ENCODE assay signal across 11 cellular contexts in genomic region chr19:52200044-52200443, GRCh38. TPM values are rescaled to one million over a fixed set of nuclear protein-coding genes. Genes with fewer than 3 reads are reported as not detected.
DNase-seq lines count a peak whose midpoint lies in the region; ATAC-seq and TF ChIP-seq lines count a peak whose summit lies in the region.
"Had no signal": no experiment of that assay in that cellular context is flagged by ENCODE, and none has a peak within 500 bp of the region (broad histone marks: within the 10 kb centered on the region; RNA-seq: fewer than 3 reads in every experiment).

No MANE protein-coding gene starts in this region.

- H3K4me3 ChIP-seq in MG63 (no peak overlapping the region), coronary artery (no peak overlapping the region), left lung (no peak overlapping the region), tibial artery (no peak overlapping the region), Karpas-422 (ENCODE audit: low read length) (no peak overlapping the region)
- H3K4me3 ChIP-seq: upper lobe of left lung had no signal

- H3K36me3 Mint-ChIP-seq in WTC11 = peaks cover 63% of the 10 kb centered on the region

- POLR2A ChIA-PET in WTC11 (lab: Charles Lee) = interaction anchor here (0.6 to 0.9 kb wide), 2 partner anchors 10 to 112 kb away, joined by 3 to 4 read pairs; partner anchors contain the start of gene PPP2R1A

- no peak overlapping the region for H3K4me2 ChIP-seq in Karpas-422 (ENCODE audit: low read depth, low read length, poor library complexity, severe bottlenecking)

- peaks cover 82% of the 10 kb centered on the region for H4K20me1 ChIP-seq in Karpas-422 (ENCODE audit: insufficient read depth, low read depth, low read length)

- DNase-seq in MG63 = peak; percentile 16
- DNase-seq in coronary artery (ENCODE audit: low spot score) = peak; percentile 74
- DNase-seq in left lung = no peak
- DNase-seq in tibial artery = peak; percentile 74 to 76
- no peak for DNase-seq in Karpas-422
- no peak for DNase-seq in UCSD-AML1 (lab: John Stamatoyannopoulos, UW; ENCODE audit: unreplicated experiment)
- DNase-seq in WTC11 (ENCODE audit: low spot score) = no peak
- DNase-seq: activated naive CD4-positive, alpha-beta T cell; NCI-H2171; upper lobe of left lung had no signal

- intact Hi-C loops in left lung (cut with DNase I) = no loop called here
- intact Hi-C loops in tibial artery (cut with DNase I; ENCODE audit: low total_unique reads) = no loop called here

- CTCF ChIA-PET in WTC11 (lab: Charles Lee) = no interaction called here

- no peaks in the 10 kb centered on the region for H3K27me3 ChIP-seq in MG63
- H3K27me3 ChIP-seq in left lung = no peaks in the 10 kb centered on the region
- H3K27me3 ChIP-seq in tibial artery = no peaks in the 10 kb centered on the region
- H3K27me3 ChIP-seq in Karpas-422 (ENCODE audit: low read length) = no peaks in the 10 kb centered on the region
- H3K27me3 ChIP-seq: upper lobe of left lung had no signal

- H3K4me1 ChIP-seq in left lung (peaks cover 0 to 11% of the 10 kb centered on the region in 2 donors), tibial artery (peaks cover 0 to 71% (median 42%) of the 10 kb centered on the region in 4 donors), Karpas-422 (ENCODE audit: low read length) (no peaks in the 10 kb centered on the region)

- H3K27ac Mint-ChIP-seq in WTC11 = no peak overlapping the region; the same call in 1 of the 2 replicates

- H3K9ac ChIP-seq in Karpas-422 (ENCODE audit: low read length) = no peak overlapping the region

- H3K36me3 ChIP-seq in MG63 (peaks cover 94% of the 10 kb centered on the region), left lung (peaks cover 0 to 81% of the 10 kb centered on the region in 2 donors), tibial artery (peaks cover 29 to 75% (median 64%) of the 10 kb centered on the region in 3 donors), Karpas-422 (ENCODE audit: insufficient read depth, low read length) (peaks cover 85% of the 10 kb centered on the region)

- no peaks in the 10 kb centered on the region for H3K9me3 Mint-ChIP-seq in WTC11

- TF ChIP-seq CTCF in coronary artery (IDR thresholded peaks at IDR 0.05) (no peak), left lung (IDR thresholded peaks at IDR 0.05) (no peak), tibial artery (IDR thresholded peaks at IDR 0.05) (no peak), WTC11 (IDR thresholded peaks at IDR 0.05) (no peak)

- ATAC-seq in left lung = peak; percentile 53
- no peak for ATAC-seq in WTC11

- H2AFZ ChIP-seq in Karpas-422 (ENCODE audit: low read length) = no peak overlapping the region

- H3K27me3 Mint-ChIP-seq in WTC11 (ENCODE audit: low read depth) = no peaks in the 10 kb centered on the region

- H3K4me3 Mint-ChIP-seq in WTC11 = no peak overlapping the region

- peaks cover 97% of the 10 kb centered on the region for H3K79me2 ChIP-seq in Karpas-422 (ENCODE audit: low read length)

- H3K27ac ChIP-seq in coronary artery (peak overlapping the region; percentile 68 to 82), left lung (no peak overlapping the region), tibial artery (peak overlapping the region; percentile 70 to 73), Karpas-422 (ENCODE audit: low read length) (no peak overlapping the region)
- H3K27ac ChIP-seq: HL-60 had no signal

- peaks cover 3% of the 10 kb centered on the region for H3K4me1 Mint-ChIP-seq in WTC11

- H3K9me3 ChIP-seq in MG63 = no peaks in the 10 kb centered on the region
- H3K9me3 ChIP-seq in left lung = no peaks in the 10 kb centered on the region
- no peaks in the 10 kb centered on the region for H3K9me3 ChIP-seq in tibial artery
- no peaks in the 10 kb centered on the region for H3K9me3 ChIP-seq in Karpas-422 (ENCODE audit: low read length)
- H3K9me3 ChIP-seq: upper lobe of left lung had no signal

- H3K9me2 ChIP-seq in Karpas-422 (replicated peaks; ENCODE audit: insufficient read depth, low read length) = no peaks in the 10 kb centered on the region

TF ChIP-seq in WTC11, 78 proteins besides CTCF, POLR2A, EP300 and RAD21:
- TF ChIP-seq TEAD4 (CRISPR knock-in tag; IDR thresholded peaks at IDR 0.05) = no peak
- no peak for TF ChIP-seq ZMAT4 (CRISPR knock-in tag; IDR thresholded peaks at IDR 0.05)
- TF ChIP-seq, protein P1, sequence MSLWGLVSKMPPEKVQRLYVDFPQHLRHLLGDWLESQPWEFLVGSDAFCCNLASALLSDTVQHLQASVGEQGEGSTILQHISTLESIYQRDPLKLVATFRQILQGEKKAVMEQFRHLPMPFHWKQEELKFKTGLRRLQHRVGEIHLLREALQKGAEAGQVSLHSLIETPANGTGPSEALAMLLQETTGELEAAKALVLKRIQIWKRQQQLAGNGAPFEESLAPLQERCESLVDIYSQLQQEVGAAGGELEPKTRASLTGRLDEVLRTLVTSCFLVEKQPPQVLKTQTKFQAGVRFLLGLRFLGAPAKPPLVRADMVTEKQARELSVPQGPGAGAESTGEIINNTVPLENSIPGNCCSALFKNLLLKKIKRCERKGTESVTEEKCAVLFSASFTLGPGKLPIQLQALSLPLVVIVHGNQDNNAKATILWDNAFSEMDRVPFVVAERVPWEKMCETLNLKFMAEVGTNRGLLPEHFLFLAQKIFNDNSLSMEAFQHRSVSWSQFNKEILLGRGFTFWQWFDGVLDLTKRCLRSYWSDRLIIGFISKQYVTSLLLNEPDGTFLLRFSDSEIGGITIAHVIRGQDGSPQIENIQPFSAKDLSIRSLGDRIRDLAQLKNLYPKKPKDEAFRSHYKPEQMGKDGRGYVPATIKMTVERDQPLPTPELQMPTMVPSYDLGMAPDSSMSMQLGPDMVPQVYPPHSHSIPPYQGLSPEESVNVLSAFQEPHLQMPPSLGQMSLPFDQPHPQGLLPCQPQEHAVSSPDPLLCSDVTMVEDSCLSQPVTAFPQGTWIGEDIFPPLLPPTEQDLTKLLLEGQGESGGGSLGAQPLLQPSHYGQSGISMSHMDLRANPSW (CRISPR knock-in tag; conservative IDR thresholded peaks at IDR 0.05; ENCODE audit: low read depth) = no peak
- TF ChIP-seq, protein P2, sequence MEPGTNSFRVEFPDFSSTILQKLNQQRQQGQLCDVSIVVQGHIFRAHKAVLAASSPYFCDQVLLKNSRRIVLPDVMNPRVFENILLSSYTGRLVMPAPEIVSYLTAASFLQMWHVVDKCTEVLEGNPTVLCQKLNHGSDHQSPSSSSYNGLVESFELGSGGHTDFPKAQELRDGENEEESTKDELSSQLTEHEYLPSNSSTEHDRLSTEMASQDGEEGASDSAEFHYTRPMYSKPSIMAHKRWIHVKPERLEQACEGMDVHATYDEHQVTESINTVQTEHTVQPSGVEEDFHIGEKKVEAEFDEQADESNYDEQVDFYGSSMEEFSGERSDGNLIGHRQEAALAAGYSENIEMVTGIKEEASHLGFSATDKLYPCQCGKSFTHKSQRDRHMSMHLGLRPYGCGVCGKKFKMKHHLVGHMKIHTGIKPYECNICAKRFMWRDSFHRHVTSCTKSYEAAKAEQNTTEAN (CRISPR knock-in tag; IDR thresholded peaks at IDR 0.05) = no peak
- no peak for TF ChIP-seq ZNF423 (CRISPR knock-in tag; IDR thresholded peaks at IDR 0.05)
- TF ChIP-seq ATF1 (CRISPR knock-in tag; IDR thresholded peaks at IDR 0.05) = no peak
- TF ChIP-seq TP53 (CRISPR knock-in tag; IDR thresholded peaks at IDR 0.05) = no peak
- no peak for TF ChIP-seq CDX4 (CRISPR knock-in tag; IDR thresholded peaks at IDR 0.05; ENCODE audit: borderline replicate concordance)
- no peak for TF ChIP-seq ZNF138 (CRISPR knock-in tag; conservative IDR thresholded peaks at IDR 0.05)
- no peak for TF ChIP-seq ZNF396 (CRISPR knock-in tag; IDR thresholded peaks at IDR 0.05; ENCODE audit: borderline replicate concordance)
- TF ChIP-seq, protein P3, sequence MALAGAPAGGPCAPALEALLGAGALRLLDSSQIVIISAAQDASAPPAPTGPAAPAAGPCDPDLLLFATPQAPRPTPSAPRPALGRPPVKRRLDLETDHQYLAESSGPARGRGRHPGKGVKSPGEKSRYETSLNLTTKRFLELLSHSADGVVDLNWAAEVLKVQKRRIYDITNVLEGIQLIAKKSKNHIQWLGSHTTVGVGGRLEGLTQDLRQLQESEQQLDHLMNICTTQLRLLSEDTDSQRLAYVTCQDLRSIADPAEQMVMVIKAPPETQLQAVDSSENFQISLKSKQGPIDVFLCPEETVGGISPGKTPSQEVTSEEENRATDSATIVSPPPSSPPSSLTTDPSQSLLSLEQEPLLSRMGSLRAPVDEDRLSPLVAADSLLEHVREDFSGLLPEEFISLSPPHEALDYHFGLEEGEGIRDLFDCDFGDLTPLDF (CRISPR knock-in tag; IDR thresholded peaks at IDR 0.05) = no peak
- TF ChIP-seq GTF2I (CRISPR knock-in tag; conservative IDR thresholded peaks at IDR 0.05) = no peak
- TF ChIP-seq FOXJ3 (CRISPR knock-in tag; IDR thresholded peaks at IDR 0.05; ENCODE audit: borderline replicate concordance) = no peak

RNA-seq across cellular contexts. Expression of gene PPP2R1A, which starts 10.2 kb away (rescaled TPM):
- total RNA-seq in MG63 (2014; rRNA removed; shearing (Covaris generic); ENCODE audit: low replicate concordance) = 74.0 and 171 TPM in 2 replicates
- 100 to 1,000 TPM; 193 to 199 TPM for total RNA-seq in left lung
- 169 and 267 TPM in 2 replicates for total RNA-seq in Karpas-422 (2014; rRNA removed; shearing (Covaris generic); ENCODE audit: low replicate concordance)
- 505 to 507 TPM (median 506 TPM) in 3 replicates for total RNA-seq in WTC11 (2021)

RNA-seq across cellular contexts. Expression of gene ZNF836, which starts 28.6 kb away (rescaled TPM):
- 4.0 and 5.0 TPM in 2 replicates for total RNA-seq in MG63 (2014; rRNA removed; shearing (Covaris generic); ENCODE audit: low replicate concordance)
- total RNA-seq in left lung = 10 to 100 TPM; 13.1 to 17.4 TPM
- 5.5 and 9.6 TPM in 2 replicates for total RNA-seq in Karpas-422 (2014; rRNA removed; shearing (Covaris generic); ENCODE audit: low replicate concordance)
- total RNA-seq in WTC11 (2021) = 20.3 to 28.8 TPM (median 22.8 TPM) in 3 replicates

Comparison
In these comparisons a context has a peak if more than half of its experiments do, and no peak if none do; other contexts are left out.
1. DNase-seq: peak in MG63 (single experiment), coronary artery (single experiment) and tibial artery (2 of 2); none in left lung (0 of 2), Karpas-422 (single experiment), UCSD-AML1 (single experiment) and WTC11 (single experiment).
2. H3K27ac ChIP-seq: peak in coronary artery (2 of 2) and tibial artery (2 of 2); none in left lung (0 of 2) and Karpas-422 (single experiment).